ENCODE assay signal across 1 cellular context in the genomic region with DNA sequence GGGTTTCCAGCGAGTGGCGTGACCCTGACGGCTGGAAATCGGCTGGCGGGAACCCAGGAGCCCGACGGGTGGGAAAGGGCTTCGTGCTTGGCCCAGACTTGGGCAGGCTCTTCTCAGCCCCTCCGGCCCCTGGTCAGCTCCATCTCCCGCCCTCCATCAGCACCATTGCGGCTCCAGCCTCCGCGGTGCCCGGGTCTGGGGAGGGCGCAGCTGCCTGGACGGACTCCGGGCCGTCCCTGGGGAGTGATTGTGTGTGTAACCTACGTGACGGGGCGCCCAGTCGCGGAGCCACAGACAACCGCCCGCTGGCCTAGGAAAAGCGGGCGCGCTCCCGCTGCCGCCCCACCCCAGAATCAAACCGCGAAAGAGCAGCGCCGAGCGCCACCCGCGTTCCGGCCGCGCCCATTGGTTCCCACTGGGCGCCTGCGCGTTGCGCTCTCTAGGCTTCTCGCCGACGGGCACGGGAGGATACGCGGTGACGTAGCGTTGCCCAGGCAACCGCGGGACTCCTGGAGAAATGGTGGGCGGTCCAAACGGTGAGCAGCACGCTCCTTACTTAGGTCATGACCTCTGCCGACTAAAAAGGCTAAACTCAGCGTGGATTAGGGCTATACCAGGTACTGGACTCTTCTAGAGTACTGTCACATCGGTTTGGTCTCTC.
A peak's percentile ranks its signal among the peaks of the same experiment; 100 is the strongest.
TF ChIP-seq lines count a peak whose summit lies in the region.

A gene (minus strand): TSS at position 355 of the 661 bp plus-strand sequence. CDS start 394 bp downstream, outside the sequence.

TF ChIP-seq in HEK293, 187 proteins besides CTCF, POLR2A, EP300 and RAD21 (continued from another document and continues in another):
- TF ChIP-seq, protein P1, sequence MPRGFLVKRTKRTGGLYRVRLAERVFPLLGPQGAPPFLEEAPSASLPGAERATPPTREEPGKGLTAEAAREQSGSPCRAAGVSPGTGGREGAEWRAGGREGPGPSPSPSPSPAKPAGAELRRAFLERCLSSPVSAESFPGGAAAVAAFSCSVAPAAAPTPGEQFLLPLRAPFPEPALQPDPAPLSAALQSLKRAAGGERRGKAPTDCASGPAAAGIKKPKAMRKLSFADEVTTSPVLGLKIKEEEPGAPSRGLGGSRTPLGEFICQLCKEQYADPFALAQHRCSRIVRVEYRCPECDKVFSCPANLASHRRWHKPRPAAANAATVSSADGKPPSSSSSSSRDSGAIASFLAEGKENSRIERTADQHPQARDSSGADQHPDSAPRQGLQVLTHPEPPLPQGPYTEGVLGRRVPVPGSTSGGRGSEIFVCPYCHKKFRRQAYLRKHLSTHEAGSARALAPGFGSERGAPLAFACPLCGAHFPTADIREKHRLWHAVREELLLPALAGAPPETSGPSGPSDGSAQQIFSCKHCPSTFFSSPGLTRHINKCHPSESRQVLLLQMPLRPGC (tag by site-specific recombination; IDR thresholded peaks at IDR 0.05) = no peak
- TF ChIP-seq ZBTB7A (tag by site-specific recombination; IDR thresholded peaks at IDR 0.05; ENCODE audit: low read depth) (no peak), ZNF670 (tag by site-specific recombination; IDR thresholded peaks at IDR 0.05; ENCODE audit: low read depth) (no peak), ZSCAN16 (tag by site-specific recombination; IDR thresholded peaks at IDR 0.05) (no peak), MYNN (tag by site-specific recombination; IDR thresholded peaks at IDR 0.05; ENCODE audit: borderline replicate concordance) (no peak), GLI2 (tag by site-specific recombination; IDR thresholded peaks at IDR 0.05; ENCODE audit: borderline replicate concordance, low read depth) (no peak), TCF7L2 (IDR thresholded peaks at IDR 0.05; ENCODE audit: borderline replicate concordance, low read depth, low read length) (no peak), FEZF1 (tag by site-specific recombination; IDR thresholded peaks at IDR 0.05) (peak; percentile 89), ZNF24 (tag by site-specific recombination; IDR thresholded peaks at IDR 0.05) (no peak), ZBTB1 (tag by site-specific recombination; IDR thresholded peaks at IDR 0.05) (no peak), ZNF132 (tag by site-specific recombination; IDR thresholded peaks at IDR 0.05; ENCODE audit: borderline replicate concordance) (no peak), ZNF2 (tag by site-specific recombination; IDR thresholded peaks at IDR 0.05) (0 out of 2 replicates have a peak, but pooled peaks have one; percentile 21), ZFP37 (tag by site-specific recombination; IDR thresholded peaks at IDR 0.05) (0 out of 2 replicates have a peak, but pooled peaks have one; percentile 54), ZNF138 (tag by site-specific recombination; IDR thresholded peaks at IDR 0.05; ENCODE audit: borderline replicate concordance) (no peak), ZNF184 (tag by site-specific recombination; IDR thresholded peaks at IDR 0.05) (no peak), ZNF433 (tag by site-specific recombination; IDR thresholded peaks at IDR 0.05; ENCODE audit: low read depth) (no peak), ZNF19 (tag by site-specific recombination; IDR thresholded peaks at IDR 0.05; ENCODE audit: low read depth) (no peak), ZNF837 (tag by site-specific recombination; IDR thresholded peaks at IDR 0.05) (no peak), ZBTB8A (tag by site-specific recombination; IDR thresholded peaks at IDR 0.05) (peak; percentile 91), ZNF23 (tag by site-specific recombination; IDR thresholded peaks at IDR 0.05; ENCODE audit: borderline replicate concordance) (no peak), OSR2 (tag by site-specific recombination; IDR thresholded peaks at IDR 0.05) (no peak), MZF1 (tag by site-specific recombination; IDR thresholded peaks at IDR 0.05; ENCODE audit: borderline replicate concordance) (no peak), ZNF350 (tag by site-specific recombination; IDR thresholded peaks at IDR 0.05) (no peak), ZNF514 (tag by site-specific recombination; IDR thresholded peaks at IDR 0.05) (no peak), ZNF501 (tag by site-specific recombination; IDR thresholded peaks at IDR 0.05) (peak; percentile 80; the same call in 1 of the 2 replicates), ZNF423 (tag by site-specific recombination; IDR thresholded peaks at IDR 0.05) (peak; percentile 70), SP7 (tag by site-specific recombination; IDR thresholded peaks at IDR 0.05) (peak; percentile 56), ZNF426 (tag by site-specific recombination; IDR thresholded peaks at IDR 0.05) (no peak), ZNF292 (tag by site-specific recombination; IDR thresholded peaks at IDR 0.05; ENCODE audit: borderline replicate concordance, low read depth) (no peak), ZFP41 (tag by site-specific recombination; IDR thresholded peaks at IDR 0.05; ENCODE audit: borderline replicate concordance) (no peak), ZNF175 (tag by site-specific recombination; IDR thresholded peaks at IDR 0.05) (no peak), TRIM28 (IDR thresholded peaks at IDR 0.05; ENCODE audit: borderline replicate concordance, low read length) (no peak), ZNF155 (tag by site-specific recombination; IDR thresholded peaks at IDR 0.05) (no peak), ZNF626 (tag by site-specific recombination; IDR thresholded peaks at IDR 0.05) (no peak), IKZF3 (tag by site-specific recombination; IDR thresholded peaks at IDR 0.05) (peak; percentile 50; the same call in 1 of the 2 replicates)
- TF ChIP-seq, protein P2, sequence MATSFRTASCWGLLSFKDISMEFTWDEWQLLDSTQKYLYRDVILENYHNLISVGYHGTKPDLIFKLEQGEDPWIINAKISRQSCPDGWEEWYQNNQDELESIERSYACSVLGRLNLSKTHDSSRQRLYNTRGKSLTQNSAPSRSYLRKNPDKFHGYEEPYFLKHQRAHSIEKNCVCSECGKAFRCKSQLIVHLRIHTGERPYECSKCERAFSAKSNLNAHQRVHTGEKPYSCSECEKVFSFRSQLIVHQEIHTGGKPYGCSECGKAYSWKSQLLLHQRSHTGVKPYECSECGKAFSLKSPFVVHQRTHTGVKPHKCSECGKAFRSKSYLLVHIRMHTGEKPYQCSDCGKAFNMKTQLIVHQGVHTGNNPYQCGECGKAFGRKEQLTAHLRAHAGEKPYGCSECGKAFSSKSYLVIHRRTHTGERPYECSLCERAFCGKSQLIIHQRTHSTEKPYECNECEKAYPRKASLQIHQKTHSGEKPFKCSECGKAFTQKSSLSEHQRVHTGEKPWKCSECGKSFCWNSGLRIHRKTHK (tag by site-specific recombination; IDR thresholded peaks at IDR 0.05) = no peak
- TF ChIP-seq, protein P3, sequence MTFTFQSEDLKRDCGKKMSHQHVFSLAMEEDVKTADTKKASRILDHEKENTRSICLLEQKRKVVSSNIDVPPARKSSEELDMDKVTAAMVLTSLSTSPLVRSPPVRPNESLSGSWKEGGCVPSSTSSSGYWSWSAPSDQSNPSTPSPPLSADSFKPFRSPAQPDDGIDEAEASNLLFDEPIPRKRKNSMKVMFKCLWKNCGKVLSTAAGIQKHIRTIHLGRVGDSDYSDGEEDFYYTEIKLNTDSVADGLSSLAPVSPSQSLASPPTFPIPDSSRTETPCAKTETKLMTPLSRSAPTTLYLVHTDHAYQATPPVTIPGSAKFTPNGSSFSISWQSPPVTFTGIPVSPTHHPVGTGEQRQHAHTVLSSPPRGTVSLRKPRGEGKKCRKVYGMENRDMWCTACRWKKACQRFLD (tag by site-specific recombination; IDR thresholded peaks at IDR 0.05) = no peak
- TF ChIP-seq, protein P4, sequence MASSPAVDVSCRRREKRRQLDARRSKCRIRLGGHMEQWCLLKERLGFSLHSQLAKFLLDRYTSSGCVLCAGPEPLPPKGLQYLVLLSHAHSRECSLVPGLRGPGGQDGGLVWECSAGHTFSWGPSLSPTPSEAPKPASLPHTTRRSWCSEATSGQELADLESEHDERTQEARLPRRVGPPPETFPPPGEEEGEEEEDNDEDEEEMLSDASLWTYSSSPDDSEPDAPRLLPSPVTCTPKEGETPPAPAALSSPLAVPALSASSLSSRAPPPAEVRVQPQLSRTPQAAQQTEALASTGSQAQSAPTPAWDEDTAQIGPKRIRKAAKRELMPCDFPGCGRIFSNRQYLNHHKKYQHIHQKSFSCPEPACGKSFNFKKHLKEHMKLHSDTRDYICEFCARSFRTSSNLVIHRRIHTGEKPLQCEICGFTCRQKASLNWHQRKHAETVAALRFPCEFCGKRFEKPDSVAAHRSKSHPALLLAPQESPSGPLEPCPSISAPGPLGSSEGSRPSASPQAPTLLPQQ (tag by site-specific recombination; IDR thresholded peaks at IDR 0.05) = no peak
- TF ChIP-seq, protein P5, sequence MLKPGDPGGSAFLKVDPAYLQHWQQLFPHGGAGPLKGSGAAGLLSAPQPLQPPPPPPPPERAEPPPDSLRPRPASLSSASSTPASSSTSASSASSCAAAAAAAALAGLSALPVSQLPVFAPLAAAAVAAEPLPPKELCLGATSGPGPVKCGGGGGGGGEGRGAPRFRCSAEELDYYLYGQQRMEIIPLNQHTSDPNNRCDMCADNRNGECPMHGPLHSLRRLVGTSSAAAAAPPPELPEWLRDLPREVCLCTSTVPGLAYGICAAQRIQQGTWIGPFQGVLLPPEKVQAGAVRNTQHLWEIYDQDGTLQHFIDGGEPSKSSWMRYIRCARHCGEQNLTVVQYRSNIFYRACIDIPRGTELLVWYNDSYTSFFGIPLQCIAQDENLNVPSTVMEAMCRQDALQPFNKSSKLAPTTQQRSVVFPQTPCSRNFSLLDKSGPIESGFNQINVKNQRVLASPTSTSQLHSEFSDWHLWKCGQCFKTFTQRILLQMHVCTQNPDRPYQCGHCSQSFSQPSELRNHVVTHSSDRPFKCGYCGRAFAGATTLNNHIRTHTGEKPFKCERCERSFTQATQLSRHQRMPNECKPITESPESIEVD (tag by site-specific recombination; IDR thresholded peaks at IDR 0.05) = no peak
- TF ChIP-seq, protein P6, sequence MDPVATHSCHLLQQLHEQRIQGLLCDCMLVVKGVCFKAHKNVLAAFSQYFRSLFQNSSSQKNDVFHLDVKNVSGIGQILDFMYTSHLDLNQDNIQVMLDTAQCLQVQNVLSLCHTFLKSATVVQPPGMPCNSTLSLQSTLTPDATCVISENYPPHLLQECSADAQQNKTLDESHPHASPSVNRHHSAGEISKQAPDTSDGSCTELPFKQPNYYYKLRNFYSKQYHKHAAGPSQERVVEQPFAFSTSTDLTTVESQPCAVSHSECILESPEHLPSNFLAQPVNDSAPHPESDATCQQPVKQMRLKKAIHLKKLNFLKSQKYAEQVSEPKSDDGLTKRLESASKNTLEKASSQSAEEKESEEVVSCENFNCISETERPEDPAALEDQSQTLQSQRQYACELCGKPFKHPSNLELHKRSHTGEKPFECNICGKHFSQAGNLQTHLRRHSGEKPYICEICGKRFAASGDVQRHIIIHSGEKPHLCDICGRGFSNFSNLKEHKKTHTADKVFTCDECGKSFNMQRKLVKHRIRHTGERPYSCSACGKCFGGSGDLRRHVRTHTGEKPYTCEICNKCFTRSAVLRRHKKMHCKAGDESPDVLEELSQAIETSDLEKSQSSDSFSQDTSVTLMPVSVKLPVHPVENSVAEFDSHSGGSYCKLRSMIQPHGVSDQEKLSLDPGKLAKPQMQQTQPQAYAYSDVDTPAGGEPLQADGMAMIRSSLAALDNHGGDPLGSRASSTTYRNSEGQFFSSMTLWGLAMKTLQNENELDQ (tag by site-specific recombination; IDR thresholded peaks at IDR 0.05; ENCODE audit: low read depth) = no peak
- TF ChIP-seq, protein P7, sequence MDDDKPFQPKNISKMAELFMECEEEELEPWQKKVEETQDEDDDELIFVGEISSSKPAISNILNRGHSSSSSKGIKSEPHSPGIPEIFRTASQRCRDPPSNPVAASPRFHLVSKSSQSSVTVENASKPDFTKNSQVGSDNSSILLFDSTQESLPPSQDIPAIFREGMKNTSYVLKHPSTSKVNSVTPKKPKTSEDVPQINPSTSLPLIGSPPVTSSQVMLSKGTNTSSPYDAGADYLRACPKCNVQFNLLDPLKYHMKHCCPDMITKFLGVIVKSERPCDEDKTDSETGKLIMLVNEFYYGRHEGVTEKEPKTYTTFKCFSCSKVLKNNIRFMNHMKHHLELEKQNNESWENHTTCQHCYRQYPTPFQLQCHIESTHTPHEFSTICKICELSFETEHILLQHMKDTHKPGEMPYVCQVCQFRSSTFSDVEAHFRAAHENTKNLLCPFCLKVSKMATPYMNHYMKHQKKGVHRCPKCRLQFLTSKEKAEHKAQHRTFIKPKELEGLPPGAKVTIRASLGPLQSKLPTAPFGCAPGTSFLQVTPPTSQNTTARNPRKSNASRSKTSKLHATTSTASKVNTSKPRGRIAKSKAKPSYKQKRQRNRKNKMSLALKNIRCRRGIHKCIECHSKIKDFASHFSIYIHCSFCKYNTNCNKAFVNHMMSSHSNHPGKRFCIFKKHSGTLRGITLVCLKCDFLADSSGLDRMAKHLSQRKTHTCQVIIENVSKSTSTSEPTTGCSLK (tag by site-specific recombination; IDR thresholded peaks at IDR 0.05) = no peak
- TF ChIP-seq, protein P8, sequence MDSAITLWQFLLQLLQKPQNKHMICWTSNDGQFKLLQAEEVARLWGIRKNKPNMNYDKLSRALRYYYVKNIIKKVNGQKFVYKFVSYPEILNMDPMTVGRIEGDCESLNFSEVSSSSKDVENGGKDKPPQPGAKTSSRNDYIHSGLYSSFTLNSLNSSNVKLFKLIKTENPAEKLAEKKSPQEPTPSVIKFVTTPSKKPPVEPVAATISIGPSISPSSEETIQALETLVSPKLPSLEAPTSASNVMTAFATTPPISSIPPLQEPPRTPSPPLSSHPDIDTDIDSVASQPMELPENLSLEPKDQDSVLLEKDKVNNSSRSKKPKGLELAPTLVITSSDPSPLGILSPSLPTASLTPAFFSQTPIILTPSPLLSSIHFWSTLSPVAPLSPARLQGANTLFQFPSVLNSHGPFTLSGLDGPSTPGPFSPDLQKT (IDR thresholded peaks at IDR 0.05; ENCODE audit: borderline replicate concordance, low read depth, low read length) = no peak
- TF ChIP-seq, protein P9, sequence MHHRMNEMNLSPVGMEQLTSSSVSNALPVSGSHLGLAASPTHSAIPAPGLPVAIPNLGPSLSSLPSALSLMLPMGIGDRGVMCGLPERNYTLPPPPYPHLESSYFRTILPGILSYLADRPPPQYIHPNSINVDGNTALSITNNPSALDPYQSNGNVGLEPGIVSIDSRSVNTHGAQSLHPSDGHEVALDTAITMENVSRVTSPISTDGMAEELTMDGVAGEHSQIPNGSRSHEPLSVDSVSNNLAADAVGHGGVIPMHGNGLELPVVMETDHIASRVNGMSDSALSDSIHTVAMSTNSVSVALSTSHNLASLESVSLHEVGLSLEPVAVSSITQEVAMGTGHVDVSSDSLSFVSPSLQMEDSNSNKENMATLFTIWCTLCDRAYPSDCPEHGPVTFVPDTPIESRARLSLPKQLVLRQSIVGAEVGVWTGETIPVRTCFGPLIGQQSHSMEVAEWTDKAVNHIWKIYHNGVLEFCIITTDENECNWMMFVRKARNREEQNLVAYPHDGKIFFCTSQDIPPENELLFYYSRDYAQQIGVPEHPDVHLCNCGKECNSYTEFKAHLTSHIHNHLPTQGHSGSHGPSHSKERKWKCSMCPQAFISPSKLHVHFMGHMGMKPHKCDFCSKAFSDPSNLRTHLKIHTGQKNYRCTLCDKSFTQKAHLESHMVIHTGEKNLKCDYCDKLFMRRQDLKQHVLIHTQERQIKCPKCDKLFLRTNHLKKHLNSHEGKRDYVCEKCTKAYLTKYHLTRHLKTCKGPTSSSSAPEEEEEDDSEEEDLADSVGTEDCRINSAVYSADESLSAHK (tag by site-specific recombination; IDR thresholded peaks at IDR 0.05) = no peak
- TF ChIP-seq, protein P10, sequence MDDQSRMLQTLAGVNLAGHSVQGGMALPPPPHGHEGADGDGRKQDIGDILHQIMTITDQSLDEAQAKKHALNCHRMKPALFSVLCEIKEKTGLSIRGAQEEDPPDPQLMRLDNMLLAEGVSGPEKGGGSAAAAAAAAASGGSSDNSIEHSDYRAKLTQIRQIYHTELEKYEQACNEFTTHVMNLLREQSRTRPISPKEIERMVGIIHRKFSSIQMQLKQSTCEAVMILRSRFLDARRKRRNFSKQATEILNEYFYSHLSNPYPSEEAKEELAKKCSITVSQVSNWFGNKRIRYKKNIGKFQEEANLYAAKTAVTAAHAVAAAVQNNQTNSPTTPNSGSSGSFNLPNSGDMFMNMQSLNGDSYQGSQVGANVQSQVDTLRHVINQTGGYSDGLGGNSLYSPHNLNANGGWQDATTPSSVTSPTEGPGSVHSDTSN (CRISPR knock-in tag; IDR thresholded peaks at IDR 0.05) = no peak
